ENCODE assay signal across 8 cellular contexts in genomic region chr6:42784739-42785498, GRCh38. TPM values are rescaled to one million over a fixed set of nuclear protein-coding genes. Genes with fewer than 3 reads are reported as not detected.
DNase-seq lines count a peak whose midpoint lies in the region; ATAC-seq, FAIRE-seq and TF ChIP-seq lines count a peak whose summit lies in the region.

No MANE protein-coding gene starts in this region.

- H3K4me1 Mint-ChIP-seq in MCF 10A (ENCODE audit: insufficient read depth, unreplicated experiment) = peaks cover 17% of the 10 kb centered on the region

- peaks cover 0 to 6% of the 10 kb centered on the region in 2 donors for H3K36me3 ChIP-seq in muscle layer of duodenum (ENCODE audit: control insufficient read depth in 1 of 2, insufficient read depth in 2 of 2, low read length in 2 of 2)

- CTCF ChIA-PET in MCF 10A (lab: Yijun Ruan, JAX) = interaction anchor here (0.6 to 2.3 kb wide), 3 partner anchors 39 to 1003 kb away, joined by 3 to 8 read pairs (median 5); partner anchors contain the start of gene TBCC

- H3K4me1 ChIP-seq in muscle layer of duodenum (ENCODE audit: control insufficient read depth in 1 of 2, insufficient read depth in 2 of 2, low read length in 2 of 2) = peaks cover 18 to 52% of the 10 kb centered on the region in 2 donors

- POLR2A ChIA-PET in MCF 10A (lab: Yijun Ruan, JAX) = interaction anchor here (0.7 to 15.3 kb wide), 10 partner anchors 10 to 95 kb away, joined by 3 to 328 read pairs (median 6); partner anchors contain the start of genes RPL7L1 and TBCC

- peak overlapping the region; percentile 86 for H3K4me3 ChIP-seq in HFF-Myc (replicated peaks; ENCODE audit: low read depth, low read length)
- H3K4me3 ChIP-seq in muscle layer of duodenum (ENCODE audit: low read depth in 1 of 2, low read length in 2 of 2) = peak overlapping the region; percentile 85 to 98

- no peaks in the 10 kb centered on the region for H3K27me3 ChIP-seq in muscle layer of duodenum (ENCODE audit: low read depth, low read length)

- BruUV-seq in MCF 10A (replicated peaks; lab: Mats Ljungman, UMichigan) = no TSS peak

- intact Hi-C loops in MCF 10A (cut with micrococcal nuclease) = no loop called here

- no peaks in the 10 kb centered on the region for H3K27me3 Mint-ChIP-seq in MCF 10A (ENCODE audit: insufficient read depth, unreplicated experiment)

- no peak for ATAC-seq in HG03135 (IDR thresholded peaks at IDR 0.05; ENCODE audit: unreplicated experiment)
- no peak for ATAC-seq in GM21423 (IDR thresholded peaks at IDR 0.05; ENCODE audit: unreplicated experiment)

- FAIRE-seq in D721Med (lab: Jason Lieb, UNC) = no peak

- peak overlapping the region; percentile 95 for H3K27ac Mint-ChIP-seq in MCF 10A (ENCODE audit: low read depth, unreplicated experiment)

- H3K9me3 Mint-ChIP-seq in MCF 10A (ENCODE audit: unreplicated experiment) = no peaks in the 10 kb centered on the region

- H3K27ac ChIP-seq in 22Rv1 (peak overlapping the region; percentile 99), muscle layer of duodenum (ENCODE audit: low read length) (peak overlapping the region; percentile 100)

- H3K9me3 ChIP-seq in muscle layer of duodenum (ENCODE audit: control insufficient read depth in 1 of 2, low read length in 2 of 2) = no peaks in the 10 kb centered on the region

- H3K36me3 Mint-ChIP-seq in MCF 10A (ENCODE audit: insufficient read depth, unreplicated experiment) = peaks cover 28% of the 10 kb centered on the region

- no peak for TF ChIP-seq CTCF in 22Rv1 (IDR thresholded peaks at IDR 0.05)
- no peak for TF ChIP-seq CTCF in HFF-Myc (IDR thresholded peaks at IDR 0.05; ENCODE audit: low read depth, low read length, missing control alignments)
- no peak for TF ChIP-seq CTCF in MCF 10A (IDR thresholded peaks at IDR 0.05; ENCODE audit: unreplicated experiment)
- no peak for TF ChIP-seq CTCF in D721Med (IDR thresholded peaks at IDR 0.05; ENCODE audit: insufficient read depth, missing control alignments)

- DNase-seq in HFF-Myc (ENCODE audit: extremely low read depth, low read depth) = no peak
- DNase-seq in MCF 10A (ENCODE audit: unreplicated experiment) = no peak
- no peak for DNase-seq in NCI-H524 treated with DMSO at 0.1 percent for 48 hours (lab: John Stamatoyannopoulos, UW)
- no peak for DNase-seq in D721Med (ENCODE audit: insufficient read length, low spot score)

- peak overlapping the region; percentile 73 for H3K4me3 Mint-ChIP-seq in MCF 10A (ENCODE audit: unreplicated experiment)

RNA-seq across cellular contexts. Expression of gene BICRAL, which starts 3.1 kb away (rescaled TPM):
- total RNA-seq in MCF 10A (2022) = 8.4 and 9.8 TPM in 2 replicates

RNA-seq across cellular contexts. Expression of gene TBCC, which starts 39.0 kb away (rescaled TPM):
- 13.7 and 19.4 TPM in 2 replicates for total RNA-seq in MCF 10A (2022)
